Comparison of ENCODE assay signal across 14 cellular contexts in the genomic region with DNA sequence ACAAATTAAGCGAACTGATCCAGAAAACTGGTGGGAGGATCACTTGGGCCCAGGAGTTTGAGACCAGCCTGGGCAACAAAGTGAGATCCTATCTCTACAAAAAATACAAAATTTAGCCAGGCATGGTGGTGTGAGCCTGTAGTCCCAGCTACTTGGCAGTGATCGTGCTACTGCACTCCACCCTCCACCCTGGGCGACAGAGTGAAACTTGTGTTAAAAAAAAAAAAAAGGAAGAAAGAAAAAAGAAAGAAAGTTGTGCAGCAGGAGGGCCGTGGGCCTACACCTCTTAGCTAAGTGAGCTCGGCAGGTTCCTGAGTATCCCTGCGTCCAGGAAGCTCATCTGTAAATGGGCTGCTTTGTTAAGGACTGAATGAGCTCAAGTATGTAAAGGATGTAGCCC. TPM values are rescaled to one million over a fixed set of nuclear protein-coding genes. Genes with fewer than 3 reads are reported as not detected.
DNase-seq lines count a peak whose midpoint lies in the region; ATAC-seq and TF ChIP-seq lines count a peak whose summit lies in the region.
"Had no signal": no experiment of that assay in that cellular context is flagged by ENCODE, and none has a peak within 500 bp of the region (broad histone marks: within the 10 kb centered on the region; RNA-seq: fewer than 3 reads in every experiment).

No MANE protein-coding gene starts in this region.

- no peak for DNase-seq in CD14-positive monocyte (ENCODE audit: low spot score)
- no peak for DNase-seq in chondrocyte (ENCODE audit: low spot score)
- DNase-seq in osteocyte (ENCODE audit: extremely low spot score, unreplicated experiment) = no peak
- DNase-seq in glutamatergic neuron = no peak
- DNase-seq in putamen (ENCODE audit: low spot score) = no peak
- DNase-seq: activated CD4-positive, alpha-beta T cell treated with anti-CD3 and anti-CD28 coated beads for 4 hours; activated T-cell treated with anti-CD3 and anti-CD28 coated beads for 4 hours; Kasumi-1; NCI-H187; NCI-H526; T-cell had no signal

- TF ChIP-seq CTCF in CD14-positive monocyte (IDR thresholded peaks at IDR 0.05) (no peak), chondrocyte (IDR thresholded peaks at IDR 0.05) (no peak), osteocyte (IDR thresholded peaks at IDR 0.05) (no peak), glutamatergic neuron (IDR thresholded peaks at IDR 0.05; ENCODE audit: partially characterized antibody, unreplicated experiment) (no peak)

- H3K27me3 Mint-ChIP-seq in CD14-positive monocyte (ENCODE audit: low read depth in 3 of 3) = peaks cover 0 to 2% (median 0%) of the 10 kb centered on the region in 3 donors
- no peaks in the 10 kb centered on the region for H3K27me3 Mint-ChIP-seq in chondrocyte (ENCODE audit: low read depth)
- H3K27me3 Mint-ChIP-seq in osteocyte (ENCODE audit: unreplicated experiment) = no peaks in the 10 kb centered on the region
- peaks cover 3% of the 10 kb centered on the region for H3K27me3 Mint-ChIP-seq in glutamatergic neuron (ENCODE audit: unreplicated experiment)
- H3K27me3 Mint-ChIP-seq: T-cell had no signal

- H3K4me1 ChIP-seq in HUES48 (ENCODE audit: control insufficient read depth, insufficient read depth, low read length) = peaks cover 6% of the 10 kb centered on the region; the same call in 1 of the 2 replicates

- peak overlapping the region; percentile 36 for H3K27ac ChIP-seq in HUES48 (ENCODE audit: low read depth, low read length)
- H3K27ac ChIP-seq: parathyroid adenoma had no signal

- no peaks in the 10 kb centered on the region for H3K9me3 ChIP-seq in HUES48 (ENCODE audit: control insufficient read depth, insufficient read depth, low read length)

- peaks cover 33% of the 10 kb centered on the region for H3K36me3 ChIP-seq in HUES48 (ENCODE audit: control insufficient read depth, insufficient read depth, low read length)

- intact Hi-C loops in CD14-positive monocyte (cut with micrococcal nuclease) = no loop called here

- H3K4me3 Mint-ChIP-seq in CD14-positive monocyte (no peak overlapping the region), chondrocyte (ENCODE audit: unreplicated experiment) (no peak overlapping the region), osteocyte (ENCODE audit: unreplicated experiment) (no peak overlapping the region), glutamatergic neuron (ENCODE audit: unreplicated experiment) (no peak overlapping the region)
- H3K4me3 Mint-ChIP-seq: T-cell had no signal

- no peaks in the 10 kb centered on the region for H3K27me3 ChIP-seq in HUES48 (ENCODE audit: control insufficient read depth, insufficient read depth, low read length)

- no peak overlapping the region for H3K4me3 ChIP-seq in HUES48 (ENCODE audit: low read depth, low read length)

- H3K36me3 Mint-ChIP-seq in CD14-positive monocyte (peaks cover 65 to 97% of the 10 kb centered on the region in 2 donors), chondrocyte (ENCODE audit: low read depth) (peaks cover 9% of the 10 kb centered on the region), osteocyte (ENCODE audit: unreplicated experiment) (peaks cover 14% of the 10 kb centered on the region), glutamatergic neuron (ENCODE audit: unreplicated experiment) (no peaks in the 10 kb centered on the region)

- peak overlapping the region in 4 of 7 donors; percentile 13 to 72 (median 58) for H3K27ac Mint-ChIP-seq in CD14-positive monocyte
- H3K27ac Mint-ChIP-seq in chondrocyte (ENCODE audit: unreplicated experiment) = peak overlapping the region; percentile 70
- H3K27ac Mint-ChIP-seq in osteocyte (ENCODE audit: unreplicated experiment) = peak overlapping the region; percentile 58
- H3K27ac Mint-ChIP-seq in glutamatergic neuron (ENCODE audit: unreplicated experiment) = no peak overlapping the region

- H3K9me3 Mint-ChIP-seq in CD14-positive monocyte = no peaks in the 10 kb centered on the region
- H3K9me3 Mint-ChIP-seq in chondrocyte (ENCODE audit: low read depth) = no peaks in the 10 kb centered on the region
- H3K9me3 Mint-ChIP-seq in osteocyte (ENCODE audit: unreplicated experiment) = no peaks in the 10 kb centered on the region
- H3K9me3 Mint-ChIP-seq in glutamatergic neuron (ENCODE audit: unreplicated experiment) = peaks cover 4% of the 10 kb centered on the region
- H3K9me3 Mint-ChIP-seq: T-cell had no signal

- no peak for ATAC-seq in GM21576 (IDR thresholded peaks at IDR 0.05; ENCODE audit: unreplicated experiment)
- ATAC-seq: T-cell had no signal

- H3K9ac ChIP-seq in HUES48 (ENCODE audit: low read depth, low read length) = no peak overlapping the region
- H3K9ac ChIP-seq: parathyroid adenoma had no signal

- H3K4me1 Mint-ChIP-seq in CD14-positive monocyte = peaks cover 23% of the 10 kb centered on the region
- peaks cover 37% of the 10 kb centered on the region for H3K4me1 Mint-ChIP-seq in chondrocyte (ENCODE audit: low read depth)
- peaks cover 39% of the 10 kb centered on the region for H3K4me1 Mint-ChIP-seq in osteocyte (ENCODE audit: unreplicated experiment)
- peaks cover 24% of the 10 kb centered on the region for H3K4me1 Mint-ChIP-seq in glutamatergic neuron (ENCODE audit: low read depth, unreplicated experiment)

RNA-seq across cellular contexts. Expression of gene FSCN1, which starts 33.8 kb away (rescaled TPM):
- polyA plus RNA-seq in CD14-positive monocyte = 1 to 10 TPM; 2.0 to 2.5 TPM
- 166 to 210 TPM (median 167 TPM) in 3 replicates for total RNA-seq in chondrocyte
- 186 and 199 TPM in 2 replicates for total RNA-seq in osteocyte
- 749 TPM for total RNA-seq in glutamatergic neuron (ENCODE audit: unreplicated experiment)
